Comparison of ENCODE assay signal across 34 cellular contexts in the genomic region with DNA sequence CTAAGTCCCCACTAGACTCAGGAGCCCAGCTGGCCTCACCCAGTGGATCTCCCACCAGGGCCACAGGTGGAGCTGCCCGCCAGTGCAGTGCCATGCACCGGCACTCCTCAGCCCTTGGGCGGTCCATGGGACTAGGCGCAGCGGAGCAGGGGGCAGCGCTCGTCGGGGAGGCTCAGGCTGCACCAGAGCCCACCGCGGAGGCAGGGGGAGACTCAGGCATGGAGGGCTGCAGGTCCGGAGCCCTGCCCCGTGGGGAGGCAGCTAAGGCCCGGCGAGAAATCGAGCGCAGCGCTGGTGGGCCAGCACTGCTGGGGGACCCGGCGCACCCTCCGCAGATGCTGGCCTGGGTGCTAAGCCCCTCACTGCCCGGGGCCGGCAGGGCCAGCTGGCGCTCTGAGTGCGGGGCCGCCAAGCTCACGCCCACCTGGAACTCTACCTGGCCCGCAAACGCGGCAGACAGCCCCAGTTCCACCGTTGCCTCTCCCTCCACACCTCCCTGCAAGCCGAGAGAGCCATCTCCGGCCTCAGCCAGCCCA.
"Had no signal": no experiment of that assay in that cellular context is flagged by ENCODE, and none has a peak within 500 bp of the region (broad histone marks: within the 10 kb centered on the region; RNA-seq: fewer than 3 reads in every experiment).

No MANE protein-coding gene starts in this region.

- H3K27me3 ChIP-seq: MG63, SJCRH30 had no signal

- H3K4me1 ChIP-seq: SJCRH30 had no signal

- H3K36me3 ChIP-seq: MG63, SJCRH30 had no signal

- DNase-seq: Kasumi-1, KG1, MG63, NCI-H1048, NCI-H1092 treated with DMSO at 0.1 percent for 48 hours, NCI-H1105 treated with DMSO at 0.1 percent for 48 hours, NCI-H1417, NCI-H1436, NCI-H146, NCI-H1694, NCI-H187, NCI-H1930, NCI-H2029 treated with DMSO at 0.1 percent for 48 hours, NCI-H2081 treated with DMSO at 0.1 percent for 48 hours, NCI-H2107, NCI-H2171, NCI-H226, NCI-H446 treated with DMSO at 0.1 percent for 48 hours, NCI-H510A, NCI-H524, NCI-H526, NCI-H69, NCI-H748 treated with DMSO at 0.1 percent for 48 hours, NCI-H82, PC-9, SHP77, SIG-M5, SJCRH30 had no signal

- H3K4me3 ChIP-seq: MG63, PC-9, SJCRH30, SK-N-MC had no signal

- H3K9me3 ChIP-seq: MG63, SJCRH30 had no signal

- H3K27ac ChIP-seq: PC-9, RWPE1, SJCRH30, SK-N-MC had no signal

- ATAC-seq: Panc1, Right ventricle myocardium inferior, SK-N-SH treated with all-trans-retinoic acid at 6 μM for 48 hours had no signal

- FAIRE-seq: RCC 7860 had no signal
